31 cellular contexts compared by ENCODE assay signal in genomic region chr1:53275566-53275965, GRCh38.
"Had no signal": no experiment of that assay in that cellular context is flagged by ENCODE, and none has a peak within 500 bp of the region (broad histone marks: within the 10 kb centered on the region; RNA-seq: fewer than 3 reads in every experiment).

No MANE protein-coding gene starts in this region.

- H3K4me3 ChIP-seq: cardiac muscle cell, coronary artery, dorsolateral prefrontal cortex, heart left ventricle had no signal

- H3K4me3 Mint-ChIP-seq: activated CD4-positive, alpha-beta memory T cell treated with anti-CD3 and anti-CD28 coated beads, Interleukin-2, amount 10 ng/mL, durations not matched to agents 7 days and 5 days; activated CD4-positive, alpha-beta T cell treated with anti-CD3 and anti-CD28 coated beads, Interleukin-2, amount 10 ng/mL, durations not matched to agents 7 days and 5 days; activated naive CD8-positive, alpha-beta T cell; activated T-cell treated with anti-CD3 and anti-CD28 coated beads, Interleukin-2, amount 50 U/mL, for 24 hours; activated T-cell treated with anti-CD3 and anti-CD28 coated beads, Interleukin-2, amount 50 U/mL, for 72 hours; dendritic cell treated with granulocyte-macrophage colony-stimulating factor and Interleukin-4, amounts not matched to agents 40 ng/mL and 50 ng/mL, for 4 days; endodermal cell had no signal

- H3K27me3 ChIP-seq: brain microvascular endothelial cell, cardiac muscle cell, dorsolateral prefrontal cortex, heart left ventricle had no signal

- H3K27me3 Mint-ChIP-seq: activated CD4-positive, alpha-beta memory T cell treated with anti-CD3 and anti-CD28 coated beads, Interleukin-2, amount 10 ng/mL, durations not matched to agents 7 days and 5 days; activated CD4-positive, alpha-beta T cell treated with anti-CD3 and anti-CD28 coated beads, Interleukin-2, amount 10 ng/mL, durations not matched to agents 7 days and 5 days; activated naive CD8-positive, alpha-beta T cell; activated T-cell treated with anti-CD3 and anti-CD28 coated beads, Interleukin-2, amount 50 U/mL, for 24 hours; dendritic cell treated with granulocyte-macrophage colony-stimulating factor and Interleukin-4, amounts not matched to agents 40 ng/mL and 50 ng/mL, for 4 days had no signal

- DNase-seq: activated CD4-positive, alpha-beta memory T cell treated with anti-CD3 and anti-CD28 coated beads, Interleukin-2, amount 10 ng/mL, durations not matched to agents 7 days and 5 days; activated CD4-positive, alpha-beta T cell treated with anti-CD3 and anti-CD28 coated beads for 1 hour; activated CD4-positive, alpha-beta T cell treated with anti-CD3 and anti-CD28 coated beads for 4 hours; activated CD4-positive, alpha-beta T cell treated with anti-CD3 and anti-CD28 coated beads, Interleukin-2, amount 10 ng/mL, durations not matched to agents 7 days and 5 days; activated CD4-positive, alpha-beta T cell treated with anti-CD3 and anti-CD28 coated beads, Interleukin-2, amount 50 U/mL, for 4 hours; activated CD8-positive, alpha-beta memory T cell treated with anti-CD3 and anti-CD28 coated beads, Interleukin-2, amount 50 U/mL, for 48 hours; activated gamma-delta T cell; activated naive CD4-positive, alpha-beta T cell treated with anti-CD3 and anti-CD28 coated beads, Interleukin-2, amount 50 U/mL, for 16 hours; activated naive CD4-positive, alpha-beta T cell treated with Interleukin-2 at 50 U/mL for 16 hours; activated T-cell treated with anti-CD3 and anti-CD28 coated beads for 4 hours; activated T-cell treated with anti-CD3 and anti-CD28 coated beads, Interleukin-2, amount 50 U/mL, for 24 hours; activated T-cell treated with anti-CD3 and anti-CD28 coated beads, Interleukin-2, amount 50 U/mL, for 72 hours; amniotic stem cell; anterior cingulate cortex; brain microvascular endothelial cell; central memory CD4-positive, alpha-beta T cell; cerebellar nuclear complex; effector memory CD4-positive, alpha-beta T cell; endodermal cell; foreskin fibroblast; glutamatergic neuron; heart left ventricle; T-helper 2 cell had no signal

- H3K4me1 ChIP-seq: heart left ventricle had no signal

- H3K9me3 Mint-ChIP-seq: activated CD4-positive, alpha-beta memory T cell treated with anti-CD3 and anti-CD28 coated beads, Interleukin-2, amount 10 ng/mL, durations not matched to agents 7 days and 5 days; activated CD4-positive, alpha-beta T cell treated with anti-CD3 and anti-CD28 coated beads, Interleukin-2, amount 10 ng/mL, durations not matched to agents 7 days and 5 days; activated T-cell treated with anti-CD3 and anti-CD28 coated beads, Interleukin-2, amount 50 U/mL, for 24 hours; activated T-cell treated with anti-CD3 and anti-CD28 coated beads, Interleukin-2, amount 50 U/mL, for 72 hours; dendritic cell treated with granulocyte-macrophage colony-stimulating factor and Interleukin-4, amounts not matched to agents 40 ng/mL and 50 ng/mL, for 4 days; endodermal cell had no signal

- ATAC-seq: activated T-cell treated with anti-CD3 and anti-CD28 coated beads, Interleukin-2, amount 50 U/mL, for 72 hours; esophagus mucosa; heart left ventricle had no signal

- H3K36me3 ChIP-seq: brain microvascular endothelial cell, cardiac muscle cell had no signal

- H3K27ac ChIP-seq: brain microvascular endothelial cell, cardiac muscle cell, coronary artery, dorsolateral prefrontal cortex, heart left ventricle had no signal

- H3K4me1 Mint-ChIP-seq: activated CD4-positive, alpha-beta memory T cell treated with anti-CD3 and anti-CD28 coated beads, Interleukin-2, amount 10 ng/mL, durations not matched to agents 7 days and 5 days; endodermal cell had no signal

- H3K9me3 ChIP-seq: heart left ventricle had no signal

- H3K27ac Mint-ChIP-seq: activated CD4-positive, alpha-beta memory T cell treated with anti-CD3 and anti-CD28 coated beads, Interleukin-2, amount 10 ng/mL, durations not matched to agents 7 days and 5 days; activated CD4-positive, alpha-beta T cell treated with anti-CD3 and anti-CD28 coated beads, Interleukin-2, amount 10 ng/mL, durations not matched to agents 7 days and 5 days; activated naive CD8-positive, alpha-beta T cell; activated T-cell treated with anti-CD3 and anti-CD28 coated beads, Interleukin-2, amount 50 U/mL, for 24 hours; activated T-cell treated with anti-CD3 and anti-CD28 coated beads, Interleukin-2, amount 50 U/mL, for 72 hours; dendritic cell treated with granulocyte-macrophage colony-stimulating factor and Interleukin-4, amounts not matched to agents 40 ng/mL and 50 ng/mL, for 4 days; endodermal cell had no signal

- H3K36me3 Mint-ChIP-seq: activated naive CD8-positive, alpha-beta T cell had no signal

- FAIRE-seq: astrocyte, frontal cortex had no signal
